8 cellular contexts compared by ENCODE assay signal in genomic region chr11:77602385-77603105, GRCh38. TPM values are rescaled to one million over a fixed set of nuclear protein-coding genes. Genes with fewer than 3 reads are reported as not detected.
DNase-seq lines count a peak whose midpoint lies in the region; FAIRE-seq and TF ChIP-seq lines count a peak whose summit lies in the region.
"Had no signal": no experiment of that assay in that cellular context is flagged by ENCODE, and none has a peak within 500 bp of the region (broad histone marks: within the 10 kb centered on the region; RNA-seq: fewer than 3 reads in every experiment).

No MANE protein-coding gene starts in this region.

- H3K4me1 ChIP-seq in adipocyte (ENCODE audit: control insufficient read depth, insufficient read depth, low read length) = peaks cover 21% of the 10 kb centered on the region
- peaks cover 0 to 3% of the 10 kb centered on the region in 2 donors for H3K4me1 ChIP-seq in small intestine (ENCODE audit: control insufficient read depth in 2 of 2, insufficient read depth in 1 of 2, low read depth in 1 of 2, low read length in 1 of 2)

- H3K27me3 ChIP-seq in adipocyte (replicated peaks; ENCODE audit: control insufficient read depth, insufficient read depth, low read length) (no peaks in the 10 kb centered on the region), small intestine (ENCODE audit: control insufficient read depth in 2 of 2, insufficient read depth in 2 of 2, low read length in 2 of 2) (no peaks in the 10 kb centered on the region)

- peak overlapping the region; percentile 40 to 64 for H3K27ac ChIP-seq in small intestine (ENCODE audit: low read depth in 1 of 2, low read length in 1 of 2)

- peak overlapping the region; percentile 33 for H3K9ac ChIP-seq in adipocyte (ENCODE audit: low read length)

- in situ Hi-C loops in GM13976 (cut with MboI; ENCODE audit: low sequenced_read_pairs, unreplicated experiment) = no loop called here

- no peak for FAIRE-seq in small intestine (lab: Jason Lieb, UNC)

- no peak for TF ChIP-seq POLR2A in lower leg skin (IDR thresholded peaks at IDR 0.05)

- intact Hi-C loops in lower leg skin (cut with DNase I; ENCODE audit: low total_unique reads) = no loop called here

- H3K9me3 ChIP-seq in adipocyte (ENCODE audit: control insufficient read depth, low read length) = no peaks in the 10 kb centered on the region
- H3K9me3 ChIP-seq in small intestine (ENCODE audit: control insufficient read depth, low read depth) = no peaks in the 10 kb centered on the region

- DNase-seq in HPDE6-E6E7 (ENCODE audit: extremely low spot score) (peak; percentile 60), adipocyte (ENCODE audit: low read depth) (peak; percentile 90), glomerular visceral epithelial cell (ENCODE audit: extremely low spot score) (peak; percentile 72), small intestine (peak; percentile 94), lower leg skin (ENCODE audit: low spot score in 2 of 2) (no peak), GM13976 (ENCODE audit: low spot score) (no peak)
- DNase-seq in central memory CD4-positive, alpha-beta T cell = no peak
- DNase-seq: activated naive CD4-positive, alpha-beta T cell treated with Interleukin-2 at 50 U/mL for 16 hours had no signal

- 64 to 83% (median 75%) methylated on average over 3 of the region's 3 CpGs for WGBS in small intestine, 3 donors
- WGBS in lower leg skin, 2 donors = 90 to 91% methylated on average over 3 of the region's 3 CpGs

- no peak overlapping the region for H3K4me3 ChIP-seq in adipocyte (ENCODE audit: low read length)
- H3K4me3 ChIP-seq in small intestine (ENCODE audit: low read depth in 1 of 2, low read length in 2 of 2) = no peak overlapping the region
- no peak overlapping the region for H3K4me3 ChIP-seq in lower leg skin (ENCODE audit: low read depth, poor library complexity, severe bottlenecking)

- TF ChIP-seq CTCF in lower leg skin (IDR thresholded peaks at IDR 0.05) (no peak), GM13976 (IDR thresholded peaks at IDR 0.05; ENCODE audit: borderline replicate concordance, control extremely low read depth, extremely low read depth, insufficient read depth, missing control alignments) (no peak)

- H3K36me3 ChIP-seq in adipocyte (ENCODE audit: control insufficient read depth, insufficient read depth, low read length, severe bottlenecking) (peaks cover 11% of the 10 kb centered on the region), small intestine (ENCODE audit: control insufficient read depth in 2 of 2, insufficient read depth in 2 of 2, low read length in 2 of 2) (peaks cover 0 to 9% of the 10 kb centered on the region in 2 donors)

RNA-seq across cellular contexts. Expression of gene AQP11, which starts 12.8 kb away (rescaled TPM):
- 10 to 100 TPM in 2 of 3 donors, 1 to 10 TPM in 1; 9.8 to 22.4 (median 10.3) TPM for polyA plus RNA-seq in small intestine
- under 1 TPM in 2 of 4 donors, not detected in 2; 0.17 to 0.55 TPM for total RNA-seq in lower leg skin

RNA-seq across cellular contexts. Expression of gene CLNS1A, which starts 35.0 kb away (rescaled TPM):
- polyA plus RNA-seq in small intestine = 100 to 1,000 TPM in 1 of 3 donors, 10 to 100 TPM in 2; 64.6 to 115 (median 67.3) TPM
- total RNA-seq in lower leg skin = 10 to 100 TPM; 57.3 to 89.1 (median 65.4) TPM

Comparison
In these comparisons a context has a peak if more than half of its experiments do, and no peak if none do; other contexts are left out.
1. DNase-seq: peak in HPDE6-E6E7 (single experiment), adipocyte (single experiment), glomerular visceral epithelial cell (single experiment) and small intestine (single experiment); none in lower leg skin (0 of 2), central memory CD4-positive, alpha-beta T cell (single experiment) and GM13976 (single experiment).